In genomic region chr17:31508310-31509094, GRCh38 we compare ENCODE assay signal across 9 cellular contexts.
DNase-seq lines count a peak whose midpoint lies in the region; ATAC-seq and TF ChIP-seq lines count a peak whose summit lies in the region.
"Had no signal": no experiment of that assay in that cellular context is flagged by ENCODE, and none has a peak within 500 bp of the region (broad histone marks: within the 10 kb centered on the region; RNA-seq: fewer than 3 reads in every experiment).

No MANE protein-coding gene starts in this region.

- H3K4me2 ChIP-seq in SU-DHL-6 (ENCODE audit: low read depth, low read length, poor library complexity, severe bottlenecking), result peak overlapping the region; percentile 17

- no peak overlapping the region for H3K9ac ChIP-seq in SU-DHL-6 (ENCODE audit: low read length)

- no peaks in the 10 kb centered on the region for H3K9me3 ChIP-seq in SU-DHL-6 (ENCODE audit: insufficient read depth, low read length)

- peak overlapping the region; percentile 82 for H3K4me3 Mint-ChIP-seq in activated naive CD8-positive, alpha-beta T cell treated with anti-CD3 and anti-CD28 coated beads, Interleukin-2, amount 50 U/mL, for 24 hours

- H3K27ac Mint-ChIP-seq in activated naive CD8-positive, alpha-beta T cell treated with anti-CD3 and anti-CD28 coated beads, Interleukin-2, amount 50 U/mL, for 24 hours, result peak overlapping the region; percentile 99

- H3K27me3 Mint-ChIP-seq in activated naive CD8-positive, alpha-beta T cell treated with anti-CD3 and anti-CD28 coated beads, Interleukin-2, amount 50 U/mL, for 24 hours, result no peaks in the 10 kb centered on the region

- H3K9me2 ChIP-seq in SU-DHL-6 (replicated peaks; ENCODE audit: insufficient read depth, low read length), result no peaks in the 10 kb centered on the region

- no peaks in the 10 kb centered on the region for H3K27me3 ChIP-seq in SU-DHL-6 (ENCODE audit: low read length)

- H3K27ac ChIP-seq in SU-DHL-6 (ENCODE audit: low read depth, low read length), result no peak overlapping the region

- no peak for TF ChIP-seq CTCF in SU-DHL-6 (IDR thresholded peaks at IDR 0.05; ENCODE audit: insufficient read depth, low read length, poor library complexity, severe bottlenecking)

- peak; percentile 66 for ATAC-seq in GM18861 (IDR thresholded peaks at IDR 0.05; ENCODE audit: unreplicated experiment)
- ATAC-seq in HG02678 (IDR thresholded peaks at IDR 0.05; ENCODE audit: unreplicated experiment), result peak; percentile 74
- peak; percentile 77 for ATAC-seq in activated naive CD8-positive, alpha-beta T cell treated with anti-CD3 and anti-CD28 coated beads, Interleukin-2, amount 50 U/mL, for 24 hours

- no peak overlapping the region for H2AFZ ChIP-seq in SU-DHL-6 (ENCODE audit: low read depth, low read length, severe bottlenecking)

- no peaks in the 10 kb centered on the region for H3K79me2 ChIP-seq in SU-DHL-6 (ENCODE audit: insufficient read depth, low read length)

- no peaks in the 10 kb centered on the region for H3K9me3 Mint-ChIP-seq in activated naive CD8-positive, alpha-beta T cell treated with anti-CD3 and anti-CD28 coated beads, Interleukin-2, amount 50 U/mL, for 24 hours
- H3K9me3 Mint-ChIP-seq: brain had no signal

- H3K36me3 ChIP-seq in SU-DHL-6 (ENCODE audit: low read length), result no peaks in the 10 kb centered on the region

- H4K20me1 ChIP-seq in SU-DHL-6 (ENCODE audit: low read depth, low read length), result no peaks in the 10 kb centered on the region

- peaks cover 57% of the 10 kb centered on the region for H3K4me1 Mint-ChIP-seq in activated naive CD8-positive, alpha-beta T cell treated with anti-CD3 and anti-CD28 coated beads, Interleukin-2, amount 50 U/mL, for 24 hours

- H3K36me3 Mint-ChIP-seq in activated naive CD8-positive, alpha-beta T cell treated with anti-CD3 and anti-CD28 coated beads, Interleukin-2, amount 50 U/mL, for 24 hours (ENCODE audit: low read depth), result peaks cover 2% of the 10 kb centered on the region
- H3K36me3 Mint-ChIP-seq: brain had no signal

- no peak overlapping the region for H3K4me3 ChIP-seq in SU-DHL-6 (ENCODE audit: insufficient read depth, low read length, poor library complexity, severe bottlenecking)

- DNase-seq in activated naive CD8-positive, alpha-beta T cell treated with anti-CD3 and anti-CD28 coated beads, Interleukin-2, amount 50 U/mL, for 24 hours, result peak; percentile 53
- peak; percentile 37 for DNase-seq in mucosa of gallbladder (ENCODE audit: low spot score)
- no peak for DNase-seq in NCI-H1417 (lab: John Stamatoyannopoulos, UW)
- DNase-seq in GOT3 (lab: John Stamatoyannopoulos, UW), result no peak
- DNase-seq in NCI-H748 (lab: John Stamatoyannopoulos, UW; ENCODE audit: unreplicated experiment), result no peak

- H3F3A ChIP-seq in SU-DHL-6 (ENCODE audit: insufficient read depth), result no peaks in the 10 kb centered on the region

Comparison
In these comparisons a context has a peak if more than half of its experiments do, and no peak if none do; other contexts are left out.
1. DNase-seq: peak in activated naive CD8-positive, alpha-beta T cell treated with anti-CD3 and anti-CD28 coated beads, Interleukin-2, amount 50 U/mL, for 24 hours (single experiment) and mucosa of gallbladder (single experiment); none in NCI-H1417 (0 of 3), GOT3 (single experiment) and NCI-H748 (single experiment).
2. Peak in every context shown above with its lines, with median percentiles within 50 percentile points of each other: ATAC-seq.